In genomic region chr4:144030775-144031174, GRCh38 we compare ENCODE assay signal across 19 cellular contexts. TPM values are rescaled to one million over a fixed set of nuclear protein-coding genes. Genes with fewer than 3 reads are reported as not detected.
"Had no signal": no experiment of that assay in that cellular context is flagged by ENCODE, and none has a peak within 500 bp of the region (broad histone marks: within the 10 kb centered on the region; RNA-seq: fewer than 3 reads in every experiment).

No MANE protein-coding gene starts in this region.

RNA-seq across cellular contexts. Expression of gene GYPB, which starts 11.6 kb away (rescaled TPM):
- total RNA-seq: naive thymus-derived CD4-positive, alpha-beta T cell; natural killer cell treated with Interleukin-12 subunit alpha and Interleukin-12 subunit beta and Interleukin-15 and Interleukin-18, amount 100 ng/mL, for 72 hours; omental fat pad; osteocyte; pancreas; prostate gland; pulmonary artery endothelial cell; right atrium auricular region; smooth muscle cell; subcutaneous adipose tissue; temporal lobe; thoracic aorta; thyroid gland; tibial nerve; upper lobe of left lung; ureter; vagina had no signal
- polyA plus RNA-seq: naive thymus-derived CD4-positive, alpha-beta T cell; neural cell; pancreas; stomach had no signal
